1 cellular context compared by ENCODE assay signal in genomic region chr14:99684356-99684952, GRCh38.
TF ChIP-seq lines count a peak whose summit lies in the region.

No MANE protein-coding gene starts in this region.

TF ChIP-seq in GM23338, 12 proteins besides CTCF, POLR2A, EP300 and RAD21 (continued from another document):
- TF ChIP-seq ZNF331 (CRISPR knock-in tag; IDR thresholded peaks at IDR 0.05; ENCODE audit: low read depth) (no peak), NANOG (IDR thresholded peaks at IDR 0.05; ENCODE audit: borderline replicate concordance) (no peak), ZNF114 (CRISPR knock-in tag; IDR thresholded peaks at IDR 0.05) (no peak)
- TF ChIP-seq, protein P1, sequence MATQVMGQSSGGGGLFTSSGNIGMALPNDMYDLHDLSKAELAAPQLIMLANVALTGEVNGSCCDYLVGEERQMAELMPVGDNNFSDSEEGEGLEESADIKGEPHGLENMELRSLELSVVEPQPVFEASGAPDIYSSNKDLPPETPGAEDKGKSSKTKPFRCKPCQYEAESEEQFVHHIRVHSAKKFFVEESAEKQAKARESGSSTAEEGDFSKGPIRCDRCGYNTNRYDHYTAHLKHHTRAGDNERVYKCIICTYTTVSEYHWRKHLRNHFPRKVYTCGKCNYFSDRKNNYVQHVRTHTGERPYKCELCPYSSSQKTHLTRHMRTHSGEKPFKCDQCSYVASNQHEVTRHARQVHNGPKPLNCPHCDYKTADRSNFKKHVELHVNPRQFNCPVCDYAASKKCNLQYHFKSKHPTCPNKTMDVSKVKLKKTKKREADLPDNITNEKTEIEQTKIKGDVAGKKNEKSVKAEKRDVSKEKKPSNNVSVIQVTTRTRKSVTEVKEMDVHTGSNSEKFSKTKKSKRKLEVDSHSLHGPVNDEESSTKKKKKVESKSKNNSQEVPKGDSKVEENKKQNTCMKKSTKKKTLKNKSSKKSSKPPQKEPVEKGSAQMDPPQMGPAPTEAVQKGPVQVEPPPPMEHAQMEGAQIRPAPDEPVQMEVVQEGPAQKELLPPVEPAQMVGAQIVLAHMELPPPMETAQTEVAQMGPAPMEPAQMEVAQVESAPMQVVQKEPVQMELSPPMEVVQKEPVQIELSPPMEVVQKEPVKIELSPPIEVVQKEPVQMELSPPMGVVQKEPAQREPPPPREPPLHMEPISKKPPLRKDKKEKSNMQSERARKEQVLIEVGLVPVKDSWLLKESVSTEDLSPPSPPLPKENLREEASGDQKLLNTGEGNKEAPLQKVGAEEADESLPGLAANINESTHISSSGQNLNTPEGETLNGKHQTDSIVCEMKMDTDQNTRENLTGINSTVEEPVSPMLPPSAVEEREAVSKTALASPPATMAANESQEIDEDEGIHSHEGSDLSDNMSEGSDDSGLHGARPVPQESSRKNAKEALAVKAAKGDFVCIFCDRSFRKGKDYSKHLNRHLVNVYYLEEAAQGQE (IDR thresholded peaks at IDR 0.05; ENCODE audit: unreplicated experiment), result no peak
TF ChIP-seq in GM23338: peak in this region for 0.
